ENCODE assay signal across 27 cellular contexts in genomic region chr14:68777644-68778043, GRCh38. TPM values are rescaled to one million over a fixed set of nuclear protein-coding genes. Genes with fewer than 3 reads are reported as not detected.
A peak's percentile ranks its signal among the peaks of the same experiment; 100 is the strongest.
DNase-seq lines count a peak whose midpoint lies in the region; ATAC-seq and TF ChIP-seq lines count a peak whose summit lies in the region.
"Had no signal": no experiment of that assay in that cellular context is flagged by ENCODE, and none has a peak within 500 bp of the region (broad histone marks: within the 10 kb centered on the region; RNA-seq: fewer than 3 reads in every experiment).

No MANE protein-coding gene starts in this region.

- no peaks in the 10 kb centered on the region for H3K36me3 Mint-ChIP-seq in CD4-positive, alpha-beta T cell (ENCODE audit: low read depth)
- H3K36me3 Mint-ChIP-seq: stimulated activated effector memory CD8-positive, alpha-beta T cell treated with anti-CD3 and anti-CD28 coated beads, Interleukin-12 subunit alpha, Interleukin-12 subunit beta, amount 100 ng/mL, for 72 hours had no signal

- H4K20me1 ChIP-seq in HCT116 (ENCODE audit: insufficient read depth) = no peaks in the 10 kb centered on the region

- no peaks in the 10 kb centered on the region for H3K79me2 ChIP-seq in HCT116 (ENCODE audit: insufficient read depth, low read length)
- H3K79me2 ChIP-seq: parathyroid adenoma had no signal

- H3K4me3 Mint-ChIP-seq in CD4-positive, alpha-beta T cell = no peak overlapping the region
- H3K4me3 Mint-ChIP-seq: activated naive CD8-positive, alpha-beta T cell treated with anti-CD3 and anti-CD28 coated beads, Interleukin-2, amount 10 ng/mL, durations not matched to agents 7 days and 5 days; CD14-positive monocyte; dendritic cell treated with granulocyte-macrophage colony-stimulating factor and Interleukin-4, amounts not matched to agents 40 ng/mL and 50 ng/mL, for 4 days; stimulated activated effector memory CD8-positive, alpha-beta T cell treated with anti-CD3 and anti-CD28 coated beads, Interleukin-12 subunit alpha, Interleukin-12 subunit beta, amount 100 ng/mL, for 72 hours had no signal

- H3K4me3 ChIP-seq in HCT116 (replicated peaks in 1 of 2; ENCODE audit: low read depth in 1 of 2, low read length in 2 of 2) (no peak overlapping the region), coronary artery (no peak overlapping the region), sigmoid colon (no peak overlapping the region), lower lobe of right lung (no peak overlapping the region)
- H3K4me3 ChIP-seq: gastroesophageal sphincter, SJCRH30, uterus had no signal

- H3K9me3 Mint-ChIP-seq in CD4-positive, alpha-beta T cell = no peaks in the 10 kb centered on the region

- TF ChIP-seq EP300 in sigmoid colon (IDR thresholded peaks at IDR 0.05) = no peak

- BruUV-seq in HCT116 (replicated peaks; lab: Mats Ljungman, UMichigan) = no TSS peak

- peak overlapping the region; percentile 92 for H3K27ac Mint-ChIP-seq in CD4-positive, alpha-beta T cell
- H3K27ac Mint-ChIP-seq: activated naive CD8-positive, alpha-beta T cell treated with anti-CD3 and anti-CD28 coated beads, Interleukin-2, amount 10 ng/mL, durations not matched to agents 7 days and 5 days; activated T-helper 2 cell treated with anti-CD3 and anti-CD28 coated beads, Interferon-gamma antibody, Interleukin-2, Interleukin-4, amounts not matched to agents 10 μg/mL and 5 μg/mL and 100 μg/mL, durations not matched to agents 14 hours and 24 hours and 36 hours; CD14-positive monocyte; dendritic cell treated with granulocyte-macrophage colony-stimulating factor and Interleukin-4, amounts not matched to agents 40 ng/mL and 50 ng/mL, for 4 days; stimulated activated effector memory CD8-positive, alpha-beta T cell treated with anti-CD3 and anti-CD28 coated beads, Interleukin-12 subunit alpha, Interleukin-12 subunit beta, amount 100 ng/mL, for 72 hours had no signal

- peaks cover 86% of the 10 kb centered on the region for H3K4me1 Mint-ChIP-seq in CD4-positive, alpha-beta T cell (ENCODE audit: low read depth)

- ATAC-seq in CD4-positive, alpha-beta T cell (ENCODE audit: poor library complexity) = no peak
- ATAC-seq in HCT116 (no peak), HG03139 (IDR thresholded peaks at IDR 0.05; ENCODE audit: unreplicated experiment) (no peak), lower lobe of right lung (no peak)
- ATAC-seq: gastroesophageal sphincter; left ventricle myocardium superior; stimulated activated effector memory CD8-positive, alpha-beta T cell treated with anti-CD3 and anti-CD28 coated beads, Interleukin-12 subunit alpha, Interleukin-12 subunit beta, amount 100 ng/mL, for 72 hours had no signal

- no peak for TF ChIP-seq POLR2A in HCT116 (IDR thresholded peaks at IDR 0.05; ENCODE audit: borderline replicate concordance, extremely low read depth, insufficient read depth, insufficient read length)
- no peak for TF ChIP-seq POLR2A in sigmoid colon (IDR thresholded peaks at IDR 0.05)

- H3K27me3 Mint-ChIP-seq in CD4-positive, alpha-beta T cell = no peaks in the 10 kb centered on the region
- H3K27me3 Mint-ChIP-seq: activated naive CD8-positive, alpha-beta T cell treated with anti-CD3 and anti-CD28 coated beads, Interleukin-2, amount 10 ng/mL, durations not matched to agents 7 days and 5 days had no signal

- H3K4me2 ChIP-seq in HCT116 (ENCODE audit: low read length) = no peak overlapping the region

- no peak overlapping the region for H3K27ac ChIP-seq in CD4-positive, alpha-beta T cell (ENCODE audit: low read depth, low read length)
- peak overlapping the region; percentile 88; the same call in 1 of the 2 replicates for H3K27ac ChIP-seq in HCT116 (ENCODE audit: low read depth, low read length)
- no peak overlapping the region for H3K27ac ChIP-seq in coronary artery
- peak overlapping the region in 2 of 4 donors; percentile 85 to 99 for H3K27ac ChIP-seq in sigmoid colon
- no peak overlapping the region for H3K27ac ChIP-seq in lower lobe of right lung
- H3K27ac ChIP-seq: parathyroid adenoma, SJCRH30 had no signal

- no peak for DNase-seq in CD4-positive, alpha-beta T cell
- no peak for DNase-seq in HCT116 (ENCODE audit: low read depth, low spot score)
- DNase-seq in coronary artery (ENCODE audit: low spot score) = peak; percentile 29
- peak; percentile 41 for DNase-seq in sigmoid colon
- no peak for DNase-seq in hippocampal formation (lab: John Stamatoyannopoulos, UW)
- DNase-seq in lower lobe of right lung = no peak
- no peak for DNase-seq in A172 (ENCODE audit: low spot score)
- DNase-seq: activated CD4-positive, alpha-beta T cell treated with anti-CD3 and anti-CD28 coated beads, Interleukin-2, amount 50 U/mL, for 48 hours; activated CD4-positive, CD25-positive, alpha-beta regulatory T cell; activated naive CD8-positive, alpha-beta T cell treated with anti-CD3 and anti-CD28 coated beads, Interleukin-2, amount 10 ng/mL, durations not matched to agents 7 days and 5 days; caudate nucleus; left ventricle myocardium superior; midbrain; NCI-H1092 treated with DMSO at 0.1 percent for 48 hours; NCI-H2029; NCI-H526 treated with DMSO at 0.1 percent for 48 hours; SJCRH30; stimulated activated CD4-positive, alpha-beta T cell treated with anti-CD3 and anti-CD28 coated beads, Interleukin-4, amount 100 ng/mL, for 1 hour; substantia nigra had no signal

- H3K27me3 ChIP-seq in CD4-positive, alpha-beta T cell (ENCODE audit: control insufficient read depth, insufficient read depth, low read length) = no peaks in the 10 kb centered on the region
- no peaks in the 10 kb centered on the region for H3K27me3 ChIP-seq in HCT116 (ENCODE audit: insufficient read depth, low read length)
- no peaks in the 10 kb centered on the region for H3K27me3 ChIP-seq in sigmoid colon
- H3K27me3 ChIP-seq in lower lobe of right lung (ENCODE audit: low read depth) = no peaks in the 10 kb centered on the region
- H3K27me3 ChIP-seq: gastroesophageal sphincter, SJCRH30, uterus had no signal

- no peak for TF ChIP-seq RAD21 in HCT116 (IDR thresholded peaks at IDR 0.05; ENCODE audit: low read depth)

- RAD21 ChIA-PET in HCT116 (lab: Charles Lee; ENCODE audit: low non-redundant PET in 1 of 2, low total read pairs in 2 of 2, uncharacterized antibody in 2 of 2, unreplicated experiment in 2 of 2) = no interaction called here

- H3K9me2 ChIP-seq in HCT116 (ENCODE audit: insufficient read depth) = no peaks in the 10 kb centered on the region

- no peak for TF ChIP-seq CTCF in CD4-positive, alpha-beta T cell (IDR thresholded peaks at IDR 0.05)
- TF ChIP-seq CTCF in HCT116 (IDR thresholded peaks at IDR 0.05 in 2 of 3, conservative IDR thresholded peaks at IDR 0.05 in 1 of 3; ENCODE audit: borderline replicate concordance in 1 of 3, insufficient read depth in 1 of 3, low read depth in 2 of 3, low read length in 2 of 3) (no peak), coronary artery (IDR thresholded peaks at IDR 0.05) (no peak), sigmoid colon (IDR thresholded peaks at IDR 0.05) (no peak), lower lobe of right lung (IDR thresholded peaks at IDR 0.05) (no peak)

- no peak overlapping the region for H2AFZ ChIP-seq in HCT116 (ENCODE audit: low read depth, low read length, poor library complexity, severe bottlenecking)
- H2AFZ ChIP-seq: parathyroid adenoma had no signal

- intact Hi-C loops in CD4-positive, alpha-beta T cell (cut with DNase I, micrococcal nuclease) = no loop called here
- intact Hi-C loops in HCT116 (cut with micrococcal nuclease) (loop anchor here (2.0 kb wide), 1 partner anchor 179 kb away; no protein-coding TSS in a partner anchor), sigmoid colon (cut with DNase I) (no loop called here), lower lobe of right lung (cut with DNase I) (no loop called here)

- POLR2A ChIA-PET in CD4-positive, alpha-beta T cell (lab: Charles Lee) = interaction anchor here (5.0 to 7.9 kb wide), 3 partner anchors 13 to 270 kb away, joined by 69 to 230 read pairs (median 70); partner anchors contain the start of gene ZFP36L1
- POLR2A ChIA-PET in HCT116 (lab: Charles Lee) = interaction anchor here (2.0 kb wide), 1 partner anchor 15 kb away, joined by 5 read pairs; the partner anchor contains the start of gene ZFP36L1

- H3K4me1 ChIP-seq in HCT116 (ENCODE audit: control insufficient read depth in 1 of 2, insufficient read depth in 2 of 2, low read length in 2 of 2) (peaks cover 53 to 56% of the 10 kb centered on the region in 2 experiments), sigmoid colon (peaks cover 0 to 49% (median 44%) of the 10 kb centered on the region in 4 donors), lower lobe of right lung (peaks cover 50% of the 10 kb centered on the region)

- 98% methylated on average over 1 of the region's 1 CpG for WGBS in sigmoid colon, 2 donors

- no peaks in the 10 kb centered on the region for H3K36me3 ChIP-seq in HCT116 (ENCODE audit: control insufficient read depth in 1 of 2, insufficient read depth in 2 of 2, low read length in 2 of 2)
- no peaks in the 10 kb centered on the region for H3K36me3 ChIP-seq in sigmoid colon
- H3K36me3 ChIP-seq in lower lobe of right lung = no peaks in the 10 kb centered on the region
- H3K36me3 ChIP-seq: gastroesophageal sphincter, SJCRH30, uterus had no signal

- no peak overlapping the region for H3K9ac ChIP-seq in HCT116 (ENCODE audit: low read length)
- H3K9ac ChIP-seq: parathyroid adenoma had no signal

- CTCF ChIA-PET in CD4-positive, alpha-beta T cell (lab: Charles Lee) = interaction anchor here (0.7 kb wide), 1 partner anchor 58 kb away, joined by 6 read pairs; no protein-coding TSS in a partner anchor
- CTCF ChIA-PET in HCT116 (lab: Charles Lee) = no interaction called here

- H3K9me3 ChIP-seq in CD4-positive, alpha-beta T cell (ENCODE audit: control insufficient read depth, low read length) = no peaks in the 10 kb centered on the region
- H3K9me3 ChIP-seq in HCT116 (ENCODE audit: control insufficient read depth in 1 of 2, insufficient read depth in 1 of 2, low read depth in 1 of 2, low read length in 2 of 2) = 0 out of 4 replicates have a peak, but pooled peaks cover 0 to 5% of the 10 kb centered on the region in 2 experiments
- no peaks in the 10 kb centered on the region for H3K9me3 ChIP-seq in sigmoid colon
- H3K9me3 ChIP-seq in lower lobe of right lung = no peaks in the 10 kb centered on the region
- H3K9me3 ChIP-seq: SJCRH30, uterus had no signal

RNA-seq across cellular contexts. Expression of gene ZFP36L1, which starts 15.2 kb away (rescaled TPM):
- total RNA-seq in CD4-positive, alpha-beta T cell = 100 to 1,000 TPM; 254 to 258 TPM
- total RNA-seq in HCT116 (2021; ENCODE audit: unreplicated experiment) (304 TPM), sigmoid colon (100 to 1,000 TPM; 217 to 413 (median 239) TPM), lower lobe of right lung (199 TPM)
- 177 and 302 TPM in 2 replicates for polyA plus RNA-seq in HCT116 (2012)
- polyA plus RNA-seq in sigmoid colon = 100 to 1,000 TPM in 1 of 3 donors, 10 to 100 TPM in 2; 26.6 to 141 (median 52.9) TPM
- total RNA-seq in A172 (2014; rRNA removed; shearing (Covaris generic)) = 39.7 and 49.7 TPM in 2 replicates

Comparison
In these comparisons a context has a peak if more than half of its experiments do, and no peak if none do; other contexts are left out.
1. DNase-seq: peak in coronary artery (single experiment) and sigmoid colon (single experiment); none in CD4-positive, alpha-beta T cell (0 of 10), HCT116 (single experiment), hippocampal formation (0 of 2), lower lobe of right lung (single experiment) and A172 (single experiment).